ENCODE assay signal across 21 cellular contexts in the genomic region with DNA sequence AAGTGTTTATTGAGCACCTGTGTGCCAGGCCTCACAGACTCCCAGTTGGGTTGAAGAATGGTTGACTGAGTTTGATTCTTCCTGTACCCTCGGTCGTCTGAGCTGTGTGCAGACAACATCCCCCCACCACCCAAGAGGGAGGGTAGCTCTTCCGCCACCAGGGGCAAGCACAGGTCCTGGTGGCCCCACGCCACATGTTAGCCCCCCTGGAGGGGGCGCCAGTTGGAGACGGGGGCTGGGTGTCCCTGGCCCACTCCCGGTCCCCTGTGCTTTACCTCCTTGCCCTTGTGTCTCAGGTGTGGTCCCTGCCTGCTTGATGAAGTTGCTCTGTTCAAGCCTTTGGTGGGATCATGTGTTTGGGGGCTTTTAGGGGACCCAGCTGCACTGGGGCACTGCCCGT.
"Had no signal": no experiment of that assay in that cellular context is flagged by ENCODE, and none has a peak within 500 bp of the region (broad histone marks: within the 10 kb centered on the region; RNA-seq: fewer than 3 reads in every experiment).

No MANE protein-coding gene starts in this region.

- H3K4me3 ChIP-seq: esophagus squamous epithelium, thyroid gland had no signal

- H3K27me3 Mint-ChIP-seq: activated B cell treated with CpG ODN at 0.5 μM for 24 hours; activated CD4-positive, alpha-beta memory T cell treated with anti-CD3 and anti-CD28 coated beads, Interleukin-2, amount 10 ng/mL, durations not matched to agents 7 days and 5 days; activated naive CD8-positive, alpha-beta T cell treated with anti-CD3 and anti-CD28 coated beads, Interleukin-2, amount 50 U/mL, for 24 hours; dendritic cell treated with granulocyte-macrophage colony-stimulating factor and Interleukin-4, amounts not matched to agents 40 ng/mL and 50 ng/mL, for 4 days; memory B cell had no signal

- H3K9me3 Mint-ChIP-seq: activated B cell treated with CpG ODN at 0.5 μM for 24 hours; activated CD4-positive, alpha-beta memory T cell treated with anti-CD3 and anti-CD28 coated beads, Interleukin-2, amount 10 ng/mL, durations not matched to agents 7 days and 5 days; activated naive CD4-positive, alpha-beta T cell treated with anti-CD3 and anti-CD28 coated beads for 36 hours; activated naive CD8-positive, alpha-beta T cell treated with anti-CD3 and anti-CD28 coated beads, Interleukin-2, amount 50 U/mL, for 24 hours; activated T-cell treated with anti-CD3 and anti-CD28 coated beads, Interleukin-2, amount 50 U/mL, for 4 hours; dendritic cell treated with granulocyte-macrophage colony-stimulating factor and Interleukin-4, amounts not matched to agents 40 ng/mL and 50 ng/mL, for 4 days; memory B cell; neural crest cell had no signal

- H3K9me3 ChIP-seq: esophagus squamous epithelium, thyroid gland had no signal

- H3K27me3 ChIP-seq: brain microvascular endothelial cell, thyroid gland had no signal

- ATAC-seq: activated naive CD8-positive, alpha-beta T cell treated with anti-CD3 and anti-CD28 coated beads, Interleukin-2, amount 50 U/mL, for 24 hours; activated T-cell treated with anti-CD3 and anti-CD28 coated beads, Interleukin-2, amount 50 U/mL, for 4 hours; left ventricle myocardium superior had no signal

- H3K4me3 Mint-ChIP-seq: activated B cell treated with CpG ODN at 0.5 μM for 24 hours; activated CD4-positive, alpha-beta memory T cell treated with anti-CD3 and anti-CD28 coated beads, Interleukin-2, amount 10 ng/mL, durations not matched to agents 7 days and 5 days; activated naive CD4-positive, alpha-beta T cell treated with anti-CD3 and anti-CD28 coated beads for 36 hours; activated naive CD8-positive, alpha-beta T cell treated with anti-CD3 and anti-CD28 coated beads, Interleukin-2, amount 50 U/mL, for 24 hours; activated T-cell treated with anti-CD3 and anti-CD28 coated beads, Interleukin-2, amount 50 U/mL, for 4 hours; dendritic cell treated with granulocyte-macrophage colony-stimulating factor and Interleukin-4, amounts not matched to agents 40 ng/mL and 50 ng/mL, for 4 days; memory B cell; neural crest cell had no signal

- DNase-seq: activated B cell treated with CpG ODN at 0.5 μM for 24 hours; activated CD4-positive, alpha-beta memory T cell treated with anti-CD3 and anti-CD28 coated beads, Interleukin-2, amount 10 ng/mL, durations not matched to agents 7 days and 5 days; activated CD4-positive, alpha-beta T cell treated with anti-CD3 and anti-CD28 coated beads for 48 hours; activated CD8-positive, alpha-beta memory T cell treated with anti-CD3 and anti-CD28 coated beads, Interleukin-2, amount 50 U/mL, for 4 hours; activated naive CD4-positive, alpha-beta T cell treated with anti-CD3 and anti-CD28 coated beads for 36 hours; activated naive CD8-positive, alpha-beta T cell treated with anti-CD3 and anti-CD28 coated beads, Interleukin-2, amount 50 U/mL, for 24 hours; activated T-cell treated with anti-CD3 and anti-CD28 coated beads, Interleukin-2, amount 50 U/mL, for 4 hours; aorta; brain microvascular endothelial cell; cerebellar nuclear complex; effector CD8-positive, alpha-beta T cell; esophagus squamous epithelium; left ventricle myocardium superior; retina; stimulated activated CD8-positive, alpha-beta memory T cell treated with anti-CD3 and anti-CD28 coated beads, Interleukin-4, amount 100 ng/mL, for 48 hours; stimulated activated naive CD4-positive, alpha-beta T cell treated with Interleukin-2 at 50 U/mL for 16 hours; T-helper 9 cell; thyroid gland had no signal

- H3K4me1 ChIP-seq: thyroid gland had no signal

- H3K4me1 Mint-ChIP-seq: activated naive CD8-positive, alpha-beta T cell treated with anti-CD3 and anti-CD28 coated beads, Interleukin-2, amount 50 U/mL, for 24 hours had no signal

- H3K27ac Mint-ChIP-seq: activated B cell treated with CpG ODN at 0.5 μM for 24 hours; activated CD4-positive, alpha-beta memory T cell treated with anti-CD3 and anti-CD28 coated beads, Interleukin-2, amount 10 ng/mL, durations not matched to agents 7 days and 5 days; activated naive CD4-positive, alpha-beta T cell treated with anti-CD3 and anti-CD28 coated beads for 36 hours; activated naive CD8-positive, alpha-beta T cell treated with anti-CD3 and anti-CD28 coated beads, Interleukin-2, amount 50 U/mL, for 24 hours; dendritic cell treated with granulocyte-macrophage colony-stimulating factor and Interleukin-4, amounts not matched to agents 40 ng/mL and 50 ng/mL, for 4 days; memory B cell had no signal

- H3K27ac ChIP-seq: brain microvascular endothelial cell, esophagus squamous epithelium, thyroid gland had no signal
